In the genomic region with DNA sequence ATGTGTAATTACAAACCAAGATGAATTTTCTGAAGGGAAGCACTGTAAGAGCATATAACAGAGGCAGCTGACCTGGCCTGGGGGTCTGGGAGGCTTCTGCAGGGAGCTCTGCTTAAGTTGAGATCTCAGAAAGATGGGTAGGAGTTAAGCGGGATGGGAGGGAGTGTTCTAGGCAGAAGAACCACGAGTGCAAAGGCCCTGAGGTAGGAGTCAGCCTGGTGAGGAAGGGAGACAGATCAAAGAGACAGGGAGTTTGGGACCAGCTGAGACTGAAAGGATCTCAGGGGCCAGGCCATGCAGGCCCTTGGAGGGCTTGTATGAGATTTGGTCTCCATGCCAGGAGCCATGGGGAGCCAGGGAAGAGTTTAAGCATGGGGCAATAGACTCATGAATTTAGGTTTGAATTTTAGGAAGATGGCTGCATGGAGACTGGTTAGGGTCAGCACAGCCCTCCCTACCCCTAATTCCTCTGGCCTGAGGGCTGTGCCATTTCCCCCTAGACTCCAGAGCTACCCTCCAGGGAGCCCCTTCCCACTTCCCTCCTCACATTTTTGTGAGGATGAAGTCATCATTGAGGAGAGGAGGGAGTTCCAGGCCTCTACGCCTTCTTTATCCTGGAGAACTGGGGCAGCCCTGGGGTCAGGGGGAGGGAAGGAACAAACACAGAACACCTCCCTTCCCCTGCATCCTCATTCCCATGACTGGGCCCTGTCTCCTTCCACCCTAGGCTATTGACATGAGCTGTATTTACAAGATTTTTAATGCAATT, we compare ENCODE assay signal across 16 cellular contexts.
"Had no signal": no experiment of that assay in that cellular context is flagged by ENCODE, and none has a peak within 500 bp of the region (broad histone marks: within the 10 kb centered on the region; RNA-seq: fewer than 3 reads in every experiment).

No MANE protein-coding gene starts in this region.

- H3K9ac ChIP-seq: SK-N-SH had no signal

- H3K36me3 Mint-ChIP-seq: activated naive CD8-positive, alpha-beta T cell treated with anti-CD3 and anti-CD28 coated beads for 36 hours; naive B cell had no signal

- H3K4me2 ChIP-seq: SK-N-SH had no signal

- H3K4me1 ChIP-seq: foreskin keratinocyte, prostate gland had no signal

- H3K4me3 Mint-ChIP-seq: activated naive CD8-positive, alpha-beta T cell treated with anti-CD3 and anti-CD28 coated beads for 36 hours; naive B cell had no signal

- H3K27me3 ChIP-seq: ascending aorta, transverse colon had no signal

- H3K27ac ChIP-seq: ascending aorta, foreskin keratinocyte, prostate gland, transverse colon had no signal

- H3K27me3 Mint-ChIP-seq: activated naive CD8-positive, alpha-beta T cell treated with anti-CD3 and anti-CD28 coated beads for 36 hours had no signal

- H3K9me3 ChIP-seq: ascending aorta, prostate gland, SK-N-SH, transverse colon had no signal

- H3K36me3 ChIP-seq: ascending aorta, prostate gland, transverse colon had no signal

- H3K9me3 Mint-ChIP-seq: activated naive CD8-positive, alpha-beta T cell treated with anti-CD3 and anti-CD28 coated beads for 36 hours; naive B cell had no signal

- H3K27ac Mint-ChIP-seq: activated naive CD8-positive, alpha-beta T cell treated with anti-CD3 and anti-CD28 coated beads for 36 hours; naive B cell had no signal

- H3K4me3 ChIP-seq: ascending aorta, prostate gland, transverse colon had no signal

- DNase-seq: activated CD4-positive, alpha-beta T cell treated with anti-CD3 and anti-CD28 coated beads, Interleukin-2, amount 50 U/mL, for 48 hours; activated CD4-positive, CD25-positive, alpha-beta regulatory T cell treated with anti-CD3 and anti-CD28 coated beads, Interleukin-2, amount 50 U/mL, for 72 hours; activated gamma-delta T cell treated with Interleukin-2 at 50 U/mL for 16 hours; activated naive CD8-positive, alpha-beta T cell treated with anti-CD3 and anti-CD28 coated beads for 36 hours; activated T-cell treated with anti-CD3 and anti-CD28 coated beads, Interleukin-2, amount 50 U/mL, for 48 hours; foreskin keratinocyte; head of caudate nucleus; naive B cell; occipital lobe; SK-N-SH; stimulated activated CD4-positive, alpha-beta T cell treated with anti-CD3 and anti-CD28 coated beads, Interleukin-12 subunit alpha, Interleukin-12 subunit beta, amount 100 ng/mL, for 4 hours; stimulated activated naive CD4-positive, alpha-beta T cell; substantia nigra; transverse colon had no signal
